Comparison of ENCODE assay signal across 8 cellular contexts in the genomic region with DNA sequence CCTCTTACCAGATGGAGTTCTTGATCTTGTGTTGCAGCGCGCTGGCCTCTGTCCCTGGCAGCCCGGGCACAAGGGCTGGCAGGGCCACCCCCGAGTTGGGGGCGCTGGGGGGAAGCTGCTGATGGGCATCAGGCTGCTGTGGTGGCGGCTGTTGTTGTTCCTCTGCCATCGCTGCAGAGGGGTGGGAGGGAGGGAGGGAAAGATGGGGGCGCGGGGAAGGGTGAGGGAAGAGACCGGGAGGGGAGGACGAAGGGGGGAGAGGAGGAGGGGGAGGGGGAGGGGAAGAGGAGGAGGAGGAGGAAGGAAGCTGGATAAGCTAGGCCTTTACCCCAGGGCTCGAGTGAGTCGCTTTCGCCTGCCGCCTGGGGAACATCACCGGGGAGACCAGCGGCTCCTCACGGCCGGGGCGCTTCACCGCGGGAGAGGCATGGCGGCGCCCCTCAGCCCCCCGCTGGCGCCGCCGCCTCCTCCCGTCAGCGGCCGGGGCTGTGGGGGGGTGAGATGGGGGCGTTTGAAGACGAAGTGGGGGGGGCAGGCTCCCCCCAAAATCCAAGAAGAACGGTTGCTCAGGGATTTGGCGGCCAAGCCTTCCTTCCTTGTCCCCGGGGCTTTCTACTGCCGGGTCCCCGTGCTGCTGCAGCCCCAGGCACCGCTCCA. TPM values are rescaled to one million over a fixed set of nuclear protein-coding genes. Genes with fewer than 3 reads are reported as not detected.
A peak's percentile ranks its signal among the peaks of the same experiment; 100 is the strongest.
DNase-seq lines count a peak whose midpoint lies in the region; ATAC-seq and TF ChIP-seq lines count a peak whose summit lies in the region.

No MANE protein-coding gene starts in this region.

- peak; percentile 50 for DNase-seq in SIG-M5 treated with dmso at 0.1 percent for 504 hours (lab: John Stamatoyannopoulos, UW; ENCODE audit: unreplicated experiment)
- DNase-seq in SIG-M5 (lab: John Stamatoyannopoulos, UW), result no peak
- peak in 40 of 76 experiments; percentile 8 to 58 (median 31) for DNase-seq in HUDEP-2 (lab: John Stamatoyannopoulos, UW; ENCODE audit: unreplicated experiment in 76 of 76)
- peak; percentile 24 for DNase-seq in SK-MEL-5 (ENCODE audit: low read depth, low spot score)
- DNase-seq in anterior cingulate cortex (lab: John Stamatoyannopoulos, UW), result peak in 55 of 58 donors; percentile 5 to 85 (median 67)
- DNase-seq in hepatic stellate cell (ENCODE audit: low spot score), result peak; percentile 24
- DNase-seq in psoas muscle, result peak; percentile 50 to 71

- H3K4me3 ChIP-seq in psoas muscle, result peak overlapping the region; percentile 78

- in situ Hi-C loops in SK-MEL-5 (cut with HindIII; ENCODE audit: low pct_unique_long_range_greater_than_20kb, low sequenced_read_pairs), result no loop called here

- no peaks in the 10 kb centered on the region for H3K9me3 ChIP-seq in psoas muscle

- WGBS in psoas muscle, 3 donors, result 0 to 1% (median 0%) methylated on average over 18 to 38 of the region's 39 CpGs

- TF ChIP-seq CTCF in psoas muscle (IDR thresholded peaks at IDR 0.05), result no peak

- H3K27ac ChIP-seq in psoas muscle, result peak overlapping the region; percentile 87

- peaks cover 21% of the 10 kb centered on the region for H3K4me1 ChIP-seq in psoas muscle

- no peaks in the 10 kb centered on the region for H3K36me3 ChIP-seq in psoas muscle (ENCODE audit: insufficient read depth in 1 of 2, low read depth in 1 of 2)

- H3K27me3 ChIP-seq in psoas muscle (ENCODE audit: insufficient read depth in 3 of 3, low read length in 2 of 3), result no peaks in the 10 kb centered on the region

- ATAC-seq in psoas muscle, result peak; percentile 17 to 48 (median 30)
- ATAC-seq in HG03095 (IDR thresholded peaks at IDR 0.05; ENCODE audit: unreplicated experiment), result no peak

- intact Hi-C loops in psoas muscle (cut with DNase I), result loop anchor here (5.0 to 10.0 kb wide), 4 partner anchors 138 to 251 kb away; a partner anchor contains a TSS

RNA-seq across cellular contexts. Expression of a gene that starts 0.4 kb away (rescaled TPM):
- 5.0 and 5.1 TPM in 2 replicates for total RNA-seq in SK-MEL-5 (2014; rRNA removed; shearing (Covaris generic))
- polyA plus RNA-seq in SK-MEL-5 (2015; cell fraction: cytosol; rRNA removed), result 5.2 and 8.4 TPM in 2 replicates
- polyA plus RNA-seq in SK-MEL-5 (2015; cell fraction: nucleus; rRNA removed), result 16.8 and 19.9 TPM in 2 replicates
- 10 to 100 TPM; 11.8 to 17.6 (median 14.3) TPM for total RNA-seq in psoas muscle
- polyA plus RNA-seq in psoas muscle, result 1 to 10 TPM in 2 of 3 donors, under 1 TPM in 1; 0.83 to 6.1 (median 2.2) TPM
